Comparison of ENCODE assay signal across 11 cellular contexts in genomic region chr12:49540229-49541139, GRCh38. TPM values are rescaled to one million over a fixed set of nuclear protein-coding genes. Genes with fewer than 3 reads are reported as not detected.
A peak's percentile ranks its signal among the peaks of the same experiment; 100 is the strongest.
DNase-seq lines count a peak whose midpoint lies in the region; ATAC-seq and TF ChIP-seq lines count a peak whose summit lies in the region.
"Had no signal": no experiment of that assay in that cellular context is flagged by ENCODE, and none has a peak within 500 bp of the region (broad histone marks: within the 10 kb centered on the region; RNA-seq: fewer than 3 reads in every experiment).

No MANE protein-coding gene starts in this region.

- H3K79me2 ChIP-seq in H9 (ENCODE audit: insufficient read depth, low read length) = no peaks in the 10 kb centered on the region

- no peak overlapping the region for H4K91ac ChIP-seq in H9 (ENCODE audit: insufficient read length, low read depth, low read length)

- H3K4me1 Mint-ChIP-seq in CD8-positive, alpha-beta memory T cell = peaks cover 13 to 40% (median 17%) of the 10 kb centered on the region in 3 donors
- H3K4me1 Mint-ChIP-seq in naive thymus-derived CD4-positive, alpha-beta T cell = peaks cover 16 to 44% (median 27%) of the 10 kb centered on the region in 7 donors
- peaks cover 20 to 38% of the 10 kb centered on the region in 2 experiments for H3K4me1 Mint-ChIP-seq in H9

- no peaks in the 10 kb centered on the region for H3K79me1 ChIP-seq in H9 (ENCODE audit: insufficient read depth, low read depth, low read length, poor library complexity, severe bottlenecking)

- H3K23ac ChIP-seq in H9 (ENCODE audit: insufficient read length, low read depth, low read length) = no peak overlapping the region

- no peak overlapping the region for H4K8ac ChIP-seq in H9 (replicated peaks; ENCODE audit: insufficient read length, low read depth, low read length)

- no peak for ATAC-seq in naive thymus-derived CD4-positive, alpha-beta T cell

- H3K36me3 Mint-ChIP-seq in CD8-positive, alpha-beta memory T cell = no peaks in the 10 kb centered on the region
- no peaks in the 10 kb centered on the region for H3K36me3 Mint-ChIP-seq in naive thymus-derived CD4-positive, alpha-beta T cell
- H3K36me3 Mint-ChIP-seq in H9 (ENCODE audit: insufficient read depth in 1 of 3, low read depth in 3 of 3) = no peaks in the 10 kb centered on the region

- H3K4ac ChIP-seq in H9 (ENCODE audit: low read depth, low read length) = no peak overlapping the region

- no peak overlapping the region for H2AFZ ChIP-seq in H9 (ENCODE audit: low read length)

- H3K4me1 ChIP-seq in CD8-positive, alpha-beta memory T cell (ENCODE audit: insufficient read depth, low read length) = peaks cover 11% of the 10 kb centered on the region
- peaks cover 14 to 15% of the 10 kb centered on the region in 2 donors for H3K4me1 ChIP-seq in naive thymus-derived CD4-positive, alpha-beta T cell (ENCODE audit: control insufficient read depth in 2 of 2, insufficient read depth in 2 of 2, low read length in 2 of 2)
- H3K4me1 ChIP-seq in H9 (ENCODE audit: insufficient read depth, low read length) = no peaks in the 10 kb centered on the region; the same call in 1 of the 2 replicates

- in situ Hi-C loops in GM13977 (cut with MboI; ENCODE audit: low pct_unique_long_range_greater_than_20kb, low sequenced_read_pairs, unreplicated experiment) = no loop called here

- peaks cover 3 to 17% of the 10 kb centered on the region in 2 donors for H3K27me3 Mint-ChIP-seq in CD8-positive, alpha-beta memory T cell
- peaks cover 0 to 68% (median 6%) of the 10 kb centered on the region in 5 donors for H3K27me3 Mint-ChIP-seq in naive thymus-derived CD4-positive, alpha-beta T cell
- peaks cover 96% of the 10 kb centered on the region for H3K27me3 Mint-ChIP-seq in H9 (ENCODE audit: low read depth)

- H2BK120ac ChIP-seq in H9 (ENCODE audit: low read depth, low read length, poor library complexity, severe bottlenecking) = no peak overlapping the region

- no peaks in the 10 kb centered on the region for H4K20me1 ChIP-seq in H9 (ENCODE audit: control insufficient read depth, insufficient read depth, insufficient read length)

- no peak overlapping the region for H3K4me2 ChIP-seq in H9 (ENCODE audit: insufficient read depth, insufficient read length, low read length)

- H3K56ac ChIP-seq in H9 (ENCODE audit: insufficient read length, low read depth, low read length) = no peak overlapping the region

- POLR2A ChIA-PET in CD8-positive, alpha-beta memory T cell (lab: Charles Lee) = no interaction called here
- POLR2A ChIA-PET in naive thymus-derived CD4-positive, alpha-beta T cell (lab: Charles Lee) = interaction anchor here (1.2 to 1.4 kb wide), 3 partner anchors 14 to 82 kb away, joined by 3 to 5 read pairs (median 4); partner anchors contain the start of gene PRPF40B

- no CpG with 5 or more reads among the region's 21 CpGs for WGBS in H9 (ENCODE audit: extremely low coverage, insufficient read length, low lambda C conversion rate)

- peaks cover 14% of the 10 kb centered on the region for H3K23me2 ChIP-seq in H9 (ENCODE audit: insufficient read length, low read depth, low read length, poor library complexity, severe bottlenecking)

- no peak overlapping the region for H3K4me3 ChIP-seq in CD8-positive, alpha-beta memory T cell (ENCODE audit: low read length)
- no peak overlapping the region for H3K4me3 ChIP-seq in naive thymus-derived CD4-positive, alpha-beta T cell (ENCODE audit: low read length)
- H3K4me3 ChIP-seq: thoracic aorta had no signal

- H3K9me3 Mint-ChIP-seq in CD8-positive, alpha-beta memory T cell = no peaks in the 10 kb centered on the region
- H3K9me3 Mint-ChIP-seq in naive thymus-derived CD4-positive, alpha-beta T cell = peaks cover 0 to 2% (median 0%) of the 10 kb centered on the region in 11 donors
- no peaks in the 10 kb centered on the region; a peak in 1 of 5 replicates for H3K9me3 Mint-ChIP-seq in H9

- no peaks in the 10 kb centered on the region for H3K27me3 ChIP-seq in CD8-positive, alpha-beta memory T cell (ENCODE audit: insufficient read depth, low read length, poor library complexity, severe bottlenecking)
- no peaks in the 10 kb centered on the region for H3K27me3 ChIP-seq in naive thymus-derived CD4-positive, alpha-beta T cell (ENCODE audit: control insufficient read depth in 2 of 2, insufficient read depth in 2 of 2, low read length in 2 of 2)
- peaks cover 67% of the 10 kb centered on the region for H3K27me3 ChIP-seq in H9 (ENCODE audit: insufficient read depth, low read length)

- no peak overlapping the region for H2AK5ac ChIP-seq in H9 (ENCODE audit: insufficient read length, low read length)

- no peak overlapping the region for H3K9ac ChIP-seq in H9 (ENCODE audit: extremely low read depth, insufficient read length, low read length)

- no peak for DNase-seq in CD8-positive, alpha-beta memory T cell
- DNase-seq in GM13977 (ENCODE audit: low spot score) = peak; percentile 46
- no peak for DNase-seq in naive thymus-derived CD4-positive, alpha-beta T cell
- DNase-seq in retina = no peak
- no peak for DNase-seq in stimulated activated CD4-positive, alpha-beta T cell treated with anti-CD3 and anti-CD28 coated beads, Interleukin-15, amount 100 ng/mL, for 24 hours
- DNase-seq in GF-D8 (lab: John Stamatoyannopoulos, UW) = no peak
- no peak for DNase-seq in H9
- DNase-seq: NCI-H2171; stimulated activated CD4-positive, alpha-beta T cell treated with anti-CD3 and anti-CD28 coated beads, Interleukin-2, amount 100 ng/mL, for 24 hours had no signal

- intact Hi-C loops in naive thymus-derived CD4-positive, alpha-beta T cell (cut with micrococcal nuclease) = no loop called here

- H2BK20ac ChIP-seq in H9 (ENCODE audit: low read depth, low read length, poor library complexity, severe bottlenecking) = no peak overlapping the region

- no peak overlapping the region for H3T11ph ChIP-seq in H9 (ENCODE audit: low read length)

- H4K5ac ChIP-seq in H9 (ENCODE audit: insufficient read length, low read depth, low read length) = no peak overlapping the region

- H3K27ac ChIP-seq in CD8-positive, alpha-beta memory T cell (ENCODE audit: low read depth, low read length) = no peak overlapping the region
- H3K27ac ChIP-seq in angular gyrus (ENCODE audit: low read depth, low read length) = peak overlapping the region; percentile 45
- no peak overlapping the region for H3K27ac ChIP-seq in naive thymus-derived CD4-positive, alpha-beta T cell (ENCODE audit: low read depth, low read length)
- H3K27ac ChIP-seq in H9 (ENCODE audit: insufficient read length, low read depth, low read length) = no peak overlapping the region
- H3K27ac ChIP-seq: thoracic aorta had no signal

- CTCF ChIA-PET in CD8-positive, alpha-beta memory T cell (lab: Charles Lee) = interaction anchor here (1.2 to 1.3 kb wide), 2 partner anchors 12 to 182 kb away, joined by 4 read pairs; no protein-coding TSS in a partner anchor
- CTCF ChIA-PET in naive thymus-derived CD4-positive, alpha-beta T cell (lab: Charles Lee) = interaction anchor here (2.1 kb wide), 1 partner anchor 13 kb away, joined by 7 read pairs; no protein-coding TSS in a partner anchor

- no peak overlapping the region for H3K18ac ChIP-seq in H9 (ENCODE audit: insufficient read length, low read depth, low read length)

- no peak overlapping the region for H2BK5ac ChIP-seq in H9 (ENCODE audit: insufficient read length, low read length)

- H2BK15ac ChIP-seq in H9 (ENCODE audit: low read depth, low read length) = no peak overlapping the region

- H3K4me3 Mint-ChIP-seq in CD8-positive, alpha-beta memory T cell = peak overlapping the region; percentile 34 to 88 (median 63)
- peak overlapping the region; percentile 49 to 78 (median 62) for H3K4me3 Mint-ChIP-seq in naive thymus-derived CD4-positive, alpha-beta T cell
- H3K4me3 Mint-ChIP-seq in H9 = peak overlapping the region in 1 of 2 experiments; percentile 60; a peak in 2 of 5 replicates

- H3K9me3 ChIP-seq in CD8-positive, alpha-beta memory T cell (ENCODE audit: low read length) = no peaks in the 10 kb centered on the region
- H3K9me3 ChIP-seq in naive thymus-derived CD4-positive, alpha-beta T cell (ENCODE audit: control insufficient read depth in 2 of 3, low read length in 3 of 3) = no peaks in the 10 kb centered on the region
- H3K9me3 ChIP-seq in H9 (ENCODE audit: control insufficient read depth, low read depth, low read length) = no peaks in the 10 kb centered on the region
- H3K9me3 ChIP-seq: thoracic aorta had no signal

- TF ChIP-seq CTCF in GM13977 (IDR thresholded peaks at IDR 0.05; ENCODE audit: extremely low read depth, insufficient read depth, missing control alignments) (no peak), H9 (conservative IDR thresholded peaks at IDR 0.05) (no peak)

- no peak overlapping the region for H3K14ac ChIP-seq in H9 (ENCODE audit: insufficient read depth, low read length)

- peak overlapping the region in 6 of 8 donors; percentile 64 to 86 (median 72) for H3K27ac Mint-ChIP-seq in CD8-positive, alpha-beta memory T cell
- peak overlapping the region; percentile 28 to 83 (median 66) for H3K27ac Mint-ChIP-seq in naive thymus-derived CD4-positive, alpha-beta T cell
- H3K27ac Mint-ChIP-seq in H9 = no peak overlapping the region

- H3K36me3 ChIP-seq in CD8-positive, alpha-beta memory T cell (ENCODE audit: insufficient read depth, low read length) = no peaks in the 10 kb centered on the region
- no peaks in the 10 kb centered on the region for H3K36me3 ChIP-seq in naive thymus-derived CD4-positive, alpha-beta T cell (ENCODE audit: control insufficient read depth in 2 of 3, insufficient read depth in 3 of 3, low read length in 3 of 3)
- H3K36me3 ChIP-seq: thoracic aorta had no signal

- no peak overlapping the region for H2BK12ac ChIP-seq in H9 (ENCODE audit: insufficient read length, low read depth, low read length)

RNA-seq across cellular contexts. Expression of gene KCNH3, which starts 1.7 kb away (rescaled TPM):
- total RNA-seq in CD8-positive, alpha-beta memory T cell = 1 to 10 TPM; 2.5 to 3.1 TPM
- 1.4 TPM for polyA plus RNA-seq in CD8-positive, alpha-beta memory T cell
- total RNA-seq in naive thymus-derived CD4-positive, alpha-beta T cell = 1 to 10 TPM in 4 of 5 experiments, under 1 TPM in 1; 0.99 to 5.3 (median 3.8) TPM
- 1 to 10 TPM; 1.9 to 3.8 TPM for polyA plus RNA-seq in naive thymus-derived CD4-positive, alpha-beta T cell
- 0.26 and 0.39 TPM in 2 replicates for total RNA-seq in H9 (2021)

RNA-seq across cellular contexts. Expression of gene MCRS1, which starts 27.5 kb away (rescaled TPM):
- total RNA-seq in CD8-positive, alpha-beta memory T cell = 10 to 100 TPM; 89.1 to 96.5 TPM
- 61.6 TPM for polyA plus RNA-seq in CD8-positive, alpha-beta memory T cell
- total RNA-seq in naive thymus-derived CD4-positive, alpha-beta T cell = 10 to 100 TPM; 70.0 to 85.2 (median 71.4) TPM
- polyA plus RNA-seq in naive thymus-derived CD4-positive, alpha-beta T cell = 10 to 100 TPM; 55.5 to 61.6 TPM
- 98.7 and 103 TPM in 2 replicates for total RNA-seq in H9 (2021)

Comparison
In these comparisons a context has a peak if more than half of its experiments do, and no peak if none do; other contexts are left out.
1. H3K27ac Mint-ChIP-seq: peak in CD8-positive, alpha-beta memory T cell (6 of 8) and naive thymus-derived CD4-positive, alpha-beta T cell (9 of 9); none in H9 (0 of 3).